ENCODE assay signal across 9 cellular contexts in genomic region chr1:234862360-234862943, GRCh38.
DNase-seq lines count a peak whose midpoint lies in the region; ATAC-seq, FAIRE-seq and TF ChIP-seq lines count a peak whose summit lies in the region.
"Had no signal": no experiment of that assay in that cellular context is flagged by ENCODE, and none has a peak within 500 bp of the region (broad histone marks: within the 10 kb centered on the region; RNA-seq: fewer than 3 reads in every experiment).

No MANE protein-coding gene starts in this region.

- whole genome bisulfite sequencing in sigmoid colon, 2 donors: 21 to 60% methylated on average over 7 of the region's 7 CpGs

- H3K4me1 ChIP-seq in kidney (ENCODE audit: control insufficient read depth in 1 of 2, insufficient read depth in 1 of 2, low read depth in 1 of 2, low read length in 2 of 2) (peaks cover 11 to 20% of the 10 kb centered on the region in 2 donors), sigmoid colon (peaks cover 0 to 36% (median 28%) of the 10 kb centered on the region in 4 donors)

- intact Hi-C loops in kidney (cut with DNase I): no loop called here
- intact Hi-C loops in sigmoid colon (cut with DNase I): loop anchor here (2.0 kb wide), 2 partner anchors 54 to 252 kb away; partner anchors contain the start of gene IRF2BP2

- H3K36me3 ChIP-seq in brain microvascular endothelial cell (replicated peaks) (no peaks in the 10 kb centered on the region), kidney (ENCODE audit: control insufficient read depth in 1 of 2, insufficient read depth in 2 of 2, low read length in 2 of 2) (no peaks in the 10 kb centered on the region), sigmoid colon (no peaks in the 10 kb centered on the region)

- no peak overlapping the region for H3K4me3 ChIP-seq in AG04450 (ENCODE audit: low read depth, low read length)
- no peak overlapping the region for H3K4me3 ChIP-seq in brain microvascular endothelial cell (ENCODE audit: low read depth, low read length)
- H3K4me3 ChIP-seq in kidney (ENCODE audit: low read length in 2 of 2): no peak overlapping the region
- no peak overlapping the region for H3K4me3 ChIP-seq in sigmoid colon

- peak overlapping the region; percentile 25 for H3K27ac ChIP-seq in AG04450 (ENCODE audit: low read depth, low read length)
- H3K27ac ChIP-seq in brain microvascular endothelial cell: peak overlapping the region; percentile 10
- peak overlapping the region; percentile 22 to 78 for H3K27ac ChIP-seq in kidney (ENCODE audit: low read depth in 2 of 2, low read length in 2 of 2)
- H3K27ac ChIP-seq in sigmoid colon: peak overlapping the region; percentile 66 to 83 (median 80)

- ATAC-seq in GM19467 (IDR thresholded peaks at IDR 0.05; ENCODE audit: unreplicated experiment): no peak

- in situ Hi-C loops in brain microvascular endothelial cell (cut with HindIII; ENCODE audit: low pct_ligation_motif_present, low sequenced_read_pairs): no loop called here

- peaks cover 11% of the 10 kb centered on the region for H3K9me3 ChIP-seq in AG04450 (ENCODE audit: control insufficient read depth, insufficient read depth, low read length)
- no peaks in the 10 kb centered on the region for H3K9me3 ChIP-seq in kidney (ENCODE audit: control insufficient read depth in 1 of 2, low read length in 2 of 2)
- H3K9me3 ChIP-seq in sigmoid colon: no peaks in the 10 kb centered on the region

- TF ChIP-seq POLR2A in sigmoid colon (IDR thresholded peaks at IDR 0.05): no peak

- CTCF ChIA-PET in AG04450 (lab: Charles Lee): interaction anchor here (0.6 to 1.0 kb wide), 2 partner anchors 8 to 363 kb away, joined by 3 read pairs; no protein-coding TSS in a partner anchor

- no peak for TF ChIP-seq CTCF in AG04450 (IDR thresholded peaks at IDR 0.05; ENCODE audit: low read depth, low read length)
- TF ChIP-seq CTCF in brain microvascular endothelial cell (IDR thresholded peaks at IDR 0.05; ENCODE audit: low read depth, low read length, missing control alignments): no peak
- TF ChIP-seq CTCF in kidney (IDR thresholded peaks at IDR 0.05; ENCODE audit: borderline replicate concordance, extremely low read depth, insufficient read depth): no peak
- TF ChIP-seq CTCF in sigmoid colon (IDR thresholded peaks at IDR 0.05): no peak

- FAIRE-seq in kidney (lab: Jason Lieb, UNC): no peak

- TF ChIP-seq EP300 in sigmoid colon (IDR thresholded peaks at IDR 0.05): no peak

- H3K27me3 ChIP-seq in AG04450 (ENCODE audit: control insufficient read depth, insufficient read depth, low read length): no peaks in the 10 kb centered on the region
- H3K27me3 ChIP-seq in brain microvascular endothelial cell (replicated peaks): no peaks in the 10 kb centered on the region
- H3K27me3 ChIP-seq in sigmoid colon: no peaks in the 10 kb centered on the region

- H3K9ac ChIP-seq in kidney (ENCODE audit: low read length in 2 of 2): no peak overlapping the region

- POLR2A ChIA-PET in AG04450 (lab: Yijun Ruan, JAX): interaction anchor here (0.8 to 0.9 kb wide), 2 partner anchors 14 to 108 kb away, joined by 3 read pairs; no protein-coding TSS in a partner anchor

- no peak for DNase-seq in AG04450 (ENCODE audit: low read depth, low spot score)
- DNase-seq in brain microvascular endothelial cell: no peak
- no peak for DNase-seq in kidney
- DNase-seq in sigmoid colon: no peak
- no peak for DNase-seq in activated CD4-positive, CD25-positive, alpha-beta regulatory T cell (lab: John Stamatoyannopoulos, UW)
- no peak for DNase-seq in NK-92 treated with Interleukin-12 subunit alpha and Interleukin-12 subunit beta, amount 100 ng/mL, for 24 hours (lab: John Stamatoyannopoulos, UW)
- no peak for DNase-seq in ureter (ENCODE audit: low spot score)
- DNase-seq: activated CD4-positive, CD25-positive, alpha-beta regulatory T cell treated with anti-CD3 and anti-CD28 coated beads, Interleukin-2, amount 50 U/mL, for 72 hours had no signal

Comparison
In these comparisons a context has a peak if more than half of its experiments do, and no peak if none do; other contexts are left out.
1. H3K27ac ChIP-seq: peak in every context shown above with its lines; median percentile 80 in sigmoid colon; 50 in kidney; 25 in AG04450; 10 in brain microvascular endothelial cell.